In the genomic region with DNA sequence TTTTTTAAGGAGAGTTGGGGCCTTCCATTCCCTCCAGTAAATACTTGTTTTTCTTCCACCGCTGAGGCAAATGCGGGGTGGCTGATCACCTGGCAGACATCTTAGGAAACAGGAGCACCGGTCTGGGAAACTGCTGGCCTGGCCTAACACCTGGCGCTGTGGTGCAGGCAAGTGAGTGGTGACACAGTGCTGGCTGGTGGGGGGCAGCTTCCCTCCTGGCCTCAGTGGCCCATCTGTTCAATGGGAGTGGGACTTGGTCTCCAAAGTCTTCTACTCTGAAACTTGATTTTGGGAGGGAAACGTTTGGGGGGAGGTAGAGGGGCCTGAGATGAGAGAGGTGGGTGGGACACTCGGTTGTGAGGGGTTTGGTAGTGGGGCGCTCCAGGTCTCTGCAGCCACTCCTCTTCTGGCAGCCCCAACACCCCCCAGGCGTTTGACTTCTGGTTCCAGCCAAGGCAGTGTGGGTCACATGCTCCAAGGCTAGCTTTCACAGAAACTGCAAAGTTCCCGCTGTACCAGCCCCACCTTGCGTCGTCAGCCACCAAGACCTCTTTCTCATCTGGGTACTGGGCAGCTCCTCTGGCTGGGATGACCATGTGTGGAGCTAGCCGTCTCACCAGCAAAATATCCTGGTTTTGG, we compare ENCODE assay signal across 36 cellular contexts. TPM values are rescaled to one million over a fixed set of nuclear protein-coding genes. Genes with fewer than 3 reads are reported as not detected.
"Had no signal": no experiment of that assay in that cellular context is flagged by ENCODE, and none has a peak within 500 bp of the region (broad histone marks: within the 10 kb centered on the region; RNA-seq: fewer than 3 reads in every experiment).

No MANE protein-coding gene starts in this region.

- H3K4me3 Mint-ChIP-seq: activated CD4-positive, alpha-beta memory T cell treated with anti-CD3 and anti-CD28 coated beads, Interleukin-2, amount 10 ng/mL, durations not matched to agents 7 days and 5 days; activated CD8-positive, alpha-beta memory T cell treated with anti-CD3 and anti-CD28 coated beads, Interleukin-2, amount 10 ng/mL, durations not matched to agents 7 days and 5 days; activated naive CD4-positive, alpha-beta T cell treated with anti-CD3 and anti-CD28 coated beads, Interleukin-2, amount 50 U/mL, for 24 hours; activated naive CD8-positive, alpha-beta T cell treated with anti-CD3 and anti-CD28 coated beads, Interleukin-2, amount 10 ng/mL, durations not matched to agents 7 days and 5 days; T-cell; T-helper 17 cell had no signal

- H3K9me3 ChIP-seq: ascending aorta, breast epithelium, Peyer's patch had no signal

- H3K27me3 Mint-ChIP-seq: activated CD4-positive, alpha-beta memory T cell treated with anti-CD3 and anti-CD28 coated beads, Interleukin-2, amount 10 ng/mL, durations not matched to agents 7 days and 5 days; activated CD8-positive, alpha-beta memory T cell treated with anti-CD3 and anti-CD28 coated beads, Interleukin-2, amount 10 ng/mL, durations not matched to agents 7 days and 5 days; activated naive CD4-positive, alpha-beta T cell treated with anti-CD3 and anti-CD28 coated beads, Interleukin-2, amount 50 U/mL, for 24 hours; activated naive CD8-positive, alpha-beta T cell treated with anti-CD3 and anti-CD28 coated beads, Interleukin-2, amount 10 ng/mL, durations not matched to agents 7 days and 5 days; T-cell; T-helper 17 cell had no signal

- H3K27me3 ChIP-seq: ascending aorta, breast epithelium, Peyer's patch had no signal

- H3K4me1 ChIP-seq: ascending aorta had no signal

- H3K36me3 ChIP-seq: breast epithelium had no signal

- DNase-seq: activated CD4-positive, alpha-beta memory T cell treated with anti-CD3 and anti-CD28 coated beads, Interleukin-2, amount 10 ng/mL, durations not matched to agents 7 days and 5 days; activated CD4-positive, alpha-beta T cell treated with anti-CD3 and anti-CD28 coated beads for 1 hour; activated CD4-positive, alpha-beta T cell treated with anti-CD3 and anti-CD28 coated beads for 48 hours; activated CD4-positive, CD25-positive, alpha-beta regulatory T cell; activated CD8-positive, alpha-beta memory T cell treated with anti-CD3 and anti-CD28 coated beads for 24 hours; activated CD8-positive, alpha-beta memory T cell treated with anti-CD3 and anti-CD28 coated beads, Interleukin-2, amount 10 ng/mL, durations not matched to agents 7 days and 5 days; activated CD8-positive, alpha-beta memory T cell treated with anti-CD3 and anti-CD28 coated beads, Interleukin-2, amount 50 U/mL, for 48 hours; activated naive CD8-positive, alpha-beta T cell treated with anti-CD3 and anti-CD28 coated beads, Interleukin-2, amount 10 ng/mL, durations not matched to agents 7 days and 5 days; amygdala; cerebellar nuclear complex; Karpas-422; KBM-7; NCI-H1105; NCI-H1417 treated with DMSO at 0.1 percent for 48 hours; NCI-H187 treated with DMSO at 0.1 percent for 48 hours; NCI-H2081 treated with DMSO at 0.1 percent for 48 hours; NCI-H345; NCI-H524 treated with DMSO at 0.1 percent for 48 hours; NK-92 treated with Interleukin-12 subunit alpha and Interleukin-12 subunit beta, amount 100 ng/mL, for 24 hours; PC-3; Peyer's patch; RPMI8226; SIG-M5; T-cell; T-helper 17 cell; T-helper 9 cell; WERI-Rb-1 had no signal

- H3K27ac ChIP-seq: ascending aorta, breast epithelium, Peyer's patch, WERI-Rb-1 had no signal

- H3K4me3 ChIP-seq: ascending aorta, breast epithelium, Peyer's patch had no signal

- H3K9me3 Mint-ChIP-seq: activated CD4-positive, alpha-beta memory T cell treated with anti-CD3 and anti-CD28 coated beads, Interleukin-2, amount 10 ng/mL, durations not matched to agents 7 days and 5 days; activated naive CD4-positive, alpha-beta T cell treated with anti-CD3 and anti-CD28 coated beads, Interleukin-2, amount 50 U/mL, for 24 hours; activated naive CD8-positive, alpha-beta T cell treated with anti-CD3 and anti-CD28 coated beads, Interleukin-2, amount 10 ng/mL, durations not matched to agents 7 days and 5 days; activated T-helper 2 cell treated with anti-CD3 and anti-CD28 coated beads, Interferon-gamma antibody, Interleukin-2, Interleukin-4, amounts not matched to agents 10 μg/mL and 5 μg/mL and 100 μg/mL, durations not matched to agents 14 hours and 24 hours and 36 hours; T-cell had no signal

- ATAC-seq: activated CD8-positive, alpha-beta memory T cell treated with anti-CD3 and anti-CD28 coated beads, Interleukin-2, amount 10 ng/mL, durations not matched to agents 7 days and 5 days; PC-3; Right ventricle myocardium inferior; SK-N-SH treated with all-trans-retinoic acid at 6 μM for 48 hours; T-cell; T-helper 17 cell had no signal

- H3K27ac Mint-ChIP-seq: activated CD8-positive, alpha-beta memory T cell treated with anti-CD3 and anti-CD28 coated beads, Interleukin-2, amount 10 ng/mL, durations not matched to agents 7 days and 5 days; activated T-helper 2 cell treated with anti-CD3 and anti-CD28 coated beads, Interferon-gamma antibody, Interleukin-2, Interleukin-4, amounts not matched to agents 10 μg/mL and 5 μg/mL and 100 μg/mL, durations not matched to agents 14 hours and 24 hours and 36 hours had no signal

RNA-seq across cellular contexts. Expression of gene GHRL, which starts 4.7 kb away (rescaled TPM):
- total RNA-seq: ascending aorta, MCF 10A, NCI-H460, PC-3, SK-MEL-5 had no signal
